ENCODE assay signal across 11 cellular contexts in genomic region chr6:134034951-134035822, GRCh38. TPM values are rescaled to one million over a fixed set of nuclear protein-coding genes. Genes with fewer than 3 reads are reported as not detected.
DNase-seq lines count a peak whose midpoint lies in the region; ATAC-seq, FAIRE-seq and TF ChIP-seq lines count a peak whose summit lies in the region.
"Had no signal": no experiment of that assay in that cellular context is flagged by ENCODE, and none has a peak within 500 bp of the region (broad histone marks: within the 10 kb centered on the region; RNA-seq: fewer than 3 reads in every experiment).

No MANE protein-coding gene starts in this region.

- H3K4me1 Mint-ChIP-seq in activated CD4-positive, alpha-beta memory T cell treated with anti-CD3 and anti-CD28 coated beads for 36 hours (ENCODE audit: low read depth) = peaks cover 10% of the 10 kb centered on the region

- peak overlapping the region; percentile 57 for H2AFZ ChIP-seq in keratinocyte (ENCODE audit: control insufficient read depth, low read length)

- no peak overlapping the region for H3K4me3 Mint-ChIP-seq in activated CD4-positive, alpha-beta memory T cell treated with anti-CD3 and anti-CD28 coated beads for 36 hours
- H3K4me3 Mint-ChIP-seq: central memory CD8-positive, alpha-beta T cell had no signal

- no peaks in the 10 kb centered on the region for H3K9me3 ChIP-seq in left ventricle myocardium inferior (replicated peaks)
- no peaks in the 10 kb centered on the region for H3K9me3 ChIP-seq in RWPE2 (ENCODE audit: severe bottlenecking)
- H3K9me3 ChIP-seq in keratinocyte (ENCODE audit: control insufficient read depth, low read depth, low read length) = no peaks in the 10 kb centered on the region
- H3K9me3 ChIP-seq in gastroesophageal sphincter = no peaks in the 10 kb centered on the region

- no peak for TF ChIP-seq EP300 in gastroesophageal sphincter (IDR thresholded peaks at IDR 0.05)

- TF ChIP-seq CTCF in left ventricle myocardium inferior (IDR thresholded peaks at IDR 0.05; ENCODE audit: borderline replicate concordance) (no peak), RWPE2 (IDR thresholded peaks at IDR 0.05; ENCODE audit: poor library complexity, severe bottlenecking) (no peak), keratinocyte (optimal IDR thresholded peaks at IDR 0.05 in 1 of 3, IDR thresholded peaks at IDR 0.05 in 1 of 3, conservative IDR thresholded peaks at IDR 0.05 in 1 of 3; ENCODE audit: extremely low read depth in 1 of 3, insufficient read depth in 2 of 3, low read length in 3 of 3) (no peak), gastroesophageal sphincter (IDR thresholded peaks at IDR 0.05) (no peak)

- 78 to 84% methylated on average over 3 to 5 of the region's 7 CpGs for WGBS in gastroesophageal sphincter (ENCODE audit: low coverage in 1 of 2), 2 donors

- CTCF ChIA-PET in activated CD4-positive, alpha-beta memory T cell treated with anti-CD3 and anti-CD28 coated beads for 36 hours (lab: Charles Lee) = interaction anchor here (0.9 to 1.6 kb wide), 2 partner anchors 28 to 111 kb away, joined by 4 to 6 read pairs; no protein-coding TSS in a partner anchor

- TF ChIP-seq POLR2A in gastroesophageal sphincter (IDR thresholded peaks at IDR 0.05) = no peak

- H3K4me2 ChIP-seq in keratinocyte (ENCODE audit: control insufficient read depth, extremely low read depth, insufficient read depth, low read depth, low read length) = peak overlapping the region; percentile 45

- dilution Hi-C loops in keratinocyte (cut with MboI; ENCODE audit: extremely low pct_ligation_motif_present, low sequenced_read_pairs) = no loop called here

- H3K27me3 Mint-ChIP-seq in activated CD4-positive, alpha-beta memory T cell treated with anti-CD3 and anti-CD28 coated beads for 36 hours = no peaks in the 10 kb centered on the region
- H3K27me3 Mint-ChIP-seq: central memory CD8-positive, alpha-beta T cell had no signal

- no peak for FAIRE-seq in keratinocyte (lab: Jason Lieb, UNC)

- no peak overlapping the region for H3K27ac ChIP-seq in left ventricle myocardium inferior (replicated peaks)
- H3K27ac ChIP-seq in RWPE2 (ENCODE audit: poor library complexity, severe bottlenecking) = peak overlapping the region; percentile 71
- peak overlapping the region; percentile 78 for H3K27ac ChIP-seq in keratinocyte (ENCODE audit: control insufficient read depth, insufficient read depth, low read length)
- no peak overlapping the region for H3K27ac ChIP-seq in gastroesophageal sphincter
- H3K27ac ChIP-seq: SK-N-MC had no signal

- H4K20me1 ChIP-seq in keratinocyte (ENCODE audit: control insufficient read depth, extremely low read depth, insufficient read depth, low read length) = no peaks in the 10 kb centered on the region

- POLR2A ChIA-PET in activated CD4-positive, alpha-beta memory T cell treated with anti-CD3 and anti-CD28 coated beads for 36 hours (lab: Charles Lee) = no interaction called here

- peak overlapping the region; percentile 38 for H3K9ac ChIP-seq in keratinocyte (ENCODE audit: control insufficient read depth, extremely low read depth, insufficient read depth, low read length)

- no peaks in the 10 kb centered on the region for H3K36me3 Mint-ChIP-seq in activated CD4-positive, alpha-beta memory T cell treated with anti-CD3 and anti-CD28 coated beads for 36 hours

- H3K27ac Mint-ChIP-seq in activated CD4-positive, alpha-beta memory T cell treated with anti-CD3 and anti-CD28 coated beads for 36 hours = no peak overlapping the region

- intact Hi-C loops in left ventricle myocardium superior (cut with micrococcal nuclease) = no loop called here
- intact Hi-C loops in left ventricle myocardium inferior (cut with micrococcal nuclease) = no loop called here
- intact Hi-C loops in activated CD4-positive, alpha-beta memory T cell treated with anti-CD3 and anti-CD28 coated beads for 36 hours (cut with micrococcal nuclease) = no loop called here

- H3K4me1 ChIP-seq in left ventricle myocardium inferior (peaks cover 44% of the 10 kb centered on the region), RWPE2 (ENCODE audit: insufficient read depth, poor library complexity, severe bottlenecking) (peaks cover 25% of the 10 kb centered on the region), keratinocyte (ENCODE audit: control insufficient read depth, extremely low read depth, insufficient read depth, low read length) (peaks cover 25% of the 10 kb centered on the region), gastroesophageal sphincter (peaks cover 0 to 23% (median 0%) of the 10 kb centered on the region in 3 donors)

- H3K9me3 Mint-ChIP-seq in activated CD4-positive, alpha-beta memory T cell treated with anti-CD3 and anti-CD28 coated beads for 36 hours = no peaks in the 10 kb centered on the region
- H3K9me3 Mint-ChIP-seq: central memory CD8-positive, alpha-beta T cell had no signal

- no peak overlapping the region for H3K4me3 ChIP-seq in left ventricle myocardium inferior
- H3K4me3 ChIP-seq in RWPE2 (ENCODE audit: severe bottlenecking) = no peak overlapping the region
- peak overlapping the region in 1 of 3 experiments; percentile 17 for H3K4me3 ChIP-seq in keratinocyte (ENCODE audit: control insufficient read depth in 2 of 3, extremely low read depth in 1 of 3, insufficient read depth in 2 of 3, low read depth in 1 of 3, low read length in 3 of 3)
- no peak overlapping the region for H3K4me3 ChIP-seq in gastroesophageal sphincter
- H3K4me3 ChIP-seq: SK-N-MC had no signal

- no peaks in the 10 kb centered on the region for H3K9me1 ChIP-seq in keratinocyte (ENCODE audit: control insufficient read depth, extremely low read depth, insufficient read depth, low read length)

- H3K36me3 ChIP-seq in left ventricle myocardium inferior (no peaks in the 10 kb centered on the region), RWPE2 (ENCODE audit: low read depth) (no peaks in the 10 kb centered on the region), keratinocyte (ENCODE audit: control insufficient read depth in 2 of 2, extremely low read depth in 1 of 2, insufficient read depth in 2 of 2, low read length in 2 of 2) (no peaks in the 10 kb centered on the region), gastroesophageal sphincter (no peaks in the 10 kb centered on the region)

- H3K27me3 ChIP-seq in left ventricle myocardium inferior (ENCODE audit: low read depth) (no peaks in the 10 kb centered on the region), RWPE2 (ENCODE audit: insufficient read depth, poor library complexity, severe bottlenecking) (no peaks in the 10 kb centered on the region), keratinocyte (ENCODE audit: control insufficient read depth, extremely low read depth, insufficient read depth, low read length) (no peaks in the 10 kb centered on the region), gastroesophageal sphincter (no peaks in the 10 kb centered on the region)

- H3K79me2 ChIP-seq in keratinocyte (ENCODE audit: control insufficient read depth, insufficient read depth, low read length) = no peaks in the 10 kb centered on the region

- no peak for DNase-seq in left ventricle myocardium superior
- no peak for DNase-seq in left ventricle myocardium inferior
- DNase-seq in RWPE2 (ENCODE audit: low spot score) = no peak
- no peak for DNase-seq in keratinocyte (ENCODE audit: low read depth, low spot score)
- no peak for DNase-seq in hippocampal formation (lab: John Stamatoyannopoulos, UW)
- no peak for DNase-seq in activated CD4-positive, alpha-beta T cell treated with anti-CD3 and anti-CD28 coated beads, Interleukin-2, amount 50 U/mL, for 1 hour
- DNase-seq in activated CD4-positive, alpha-beta memory T cell treated with anti-CD3 and anti-CD28 coated beads for 36 hours = no peak
- DNase-seq: NCI-H1694 had no signal

- ATAC-seq in left ventricle myocardium superior (peak; percentile 52), RWPE2 (ENCODE audit: low read depth) (peak; percentile 59), gastroesophageal sphincter (no peak)

RNA-seq across cellular contexts. Expression of gene SLC2A12, which starts 17.2 kb away (rescaled TPM):
- 21.1 TPM for total RNA-seq in left ventricle myocardium superior
- 20.8 TPM for total RNA-seq in left ventricle myocardium inferior
- polyA plus RNA-seq in keratinocyte = 1.2 to 5.4 TPM (median 2.2 TPM) in 3 replicates
- 0.54 TPM for polyA plus RNA-seq in keratinocyte (2011; ENCODE audit: low read depth)
- 0.94 and 2.8 TPM in 2 replicates for polyA plus RNA-seq in keratinocyte (2011; cell fraction: cytosol; rRNA removed)
- polyA plus RNA-seq in keratinocyte (2011; cell fraction: nucleus; rRNA removed) = 4.7 and 6.7 TPM in 2 replicates
- polyA plus RNA-seq in keratinocyte (2012; ENCODE audit: low replicate concordance) = 0.85 and 2.1 TPM in 2 replicates
- 0.82 to 7.3 TPM (median 2.5 TPM) in 3 replicates for polyA minus RNA-seq in keratinocyte
- 2.3 TPM for polyA minus RNA-seq in keratinocyte (2011; cell fraction: cytosol; rRNA and poly(A)+ RNA removed)
- polyA minus RNA-seq in keratinocyte (2011; cell fraction: nucleus; rRNA and poly(A)+ RNA removed) = 9.0 and 9.9 TPM in 2 replicates
- total RNA-seq in gastroesophageal sphincter = 10 to 100 TPM; 22.8 to 70.5 (median 42.0) TPM
- under 1 TPM; 0.12 to 0.21 TPM for total RNA-seq in activated CD4-positive, alpha-beta memory T cell treated with anti-CD3 and anti-CD28 coated beads for 36 hours

Comparison
In these comparisons a context has a peak if more than half of its experiments do, and no peak if none do; other contexts are left out.
1. H3K27ac ChIP-seq: peak in RWPE2 (single experiment) and keratinocyte (single experiment); none in left ventricle myocardium inferior (single experiment) and gastroesophageal sphincter (0 of 4).
2. RNA of gene SLC2A12, which starts 17.2 kb away (total RNA-seq): 22.8 to 70.5 TPM in gastroesophageal sphincter, 21.1 TPM in left ventricle myocardium superior (single experiment) and 20.8 TPM in left ventricle myocardium inferior (single experiment); 0.12 to 0.21 TPM in activated CD4-positive, alpha-beta memory T cell treated with anti-CD3 and anti-CD28 coated beads for 36 hours; every median in the first group is over 10 times any median in the second.